ENCODE assay signal across 8 cellular contexts in the genomic region with DNA sequence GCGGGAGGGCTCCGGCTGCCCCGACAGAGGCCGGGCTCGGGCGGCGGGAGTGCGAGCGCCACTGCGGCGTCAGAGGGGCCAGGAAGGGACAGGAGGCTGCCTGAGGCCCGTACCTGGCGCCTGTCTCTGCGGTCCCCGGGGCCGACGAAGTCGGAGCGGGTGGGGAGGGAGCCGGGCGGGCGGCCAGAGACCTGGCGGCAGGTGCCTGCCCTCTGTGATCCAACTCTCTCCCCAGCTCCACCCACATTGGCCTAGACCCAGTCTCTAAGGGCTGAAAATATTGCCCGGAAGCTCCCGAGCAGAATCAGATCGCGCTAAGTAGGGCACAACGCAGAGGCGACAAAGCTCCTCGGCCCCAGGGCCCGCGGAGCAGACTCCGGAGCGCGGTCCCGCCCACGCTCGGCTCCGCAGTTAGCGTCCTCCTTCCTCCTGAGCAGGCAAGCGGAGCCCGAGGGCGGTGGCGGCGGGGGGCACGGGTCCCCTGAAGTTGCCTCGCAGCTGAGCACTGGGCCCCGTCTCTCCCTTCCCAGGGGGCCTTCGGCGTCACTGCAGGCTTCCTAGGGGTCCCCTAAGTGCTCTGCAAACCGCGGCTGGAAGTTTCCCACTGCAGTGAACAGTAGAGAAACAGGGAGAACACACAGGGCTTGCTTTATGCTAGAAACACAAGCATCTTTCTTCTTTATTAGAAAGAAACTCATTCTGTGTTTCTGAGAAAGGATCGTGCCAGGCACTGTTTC. TPM values are rescaled to one million over a fixed set of nuclear protein-coding genes. Genes with fewer than 3 reads are reported as not detected.
DNase-seq lines count a peak whose midpoint lies in the region; ATAC-seq and TF ChIP-seq lines count a peak whose summit lies in the region.

A gene (plus strand): TSS at position 307 of the 737 bp plus-strand sequence. CDS start 906 bp downstream, outside the sequence.

- H4K20me1 ChIP-seq in osteoblast (ENCODE audit: insufficient read depth, low read length), result peaks cover 3% of the 10 kb centered on the region

- H3K9me3 ChIP-seq in osteoblast (ENCODE audit: low read depth, low read length) (no peaks in the 10 kb centered on the region), testis (no peaks in the 10 kb centered on the region)

- no peaks in the 10 kb centered on the region for H3K79me2 ChIP-seq in osteoblast (ENCODE audit: insufficient read depth, low read length)

- peak within 1 kb of the TSS; percentile 85 for H3K4me2 ChIP-seq in osteoblast (ENCODE audit: insufficient read depth, low read length)

- peaks cover 10% of the 10 kb centered on the region for H3K4me1 Mint-ChIP-seq in Calu3 (ENCODE audit: low read depth, unreplicated experiment)

- TF ChIP-seq CTCF in Calu3 (IDR thresholded peaks at IDR 0.05; ENCODE audit: unreplicated experiment) (no peak), osteoblast (IDR thresholded peaks at IDR 0.05; ENCODE audit: extremely low read depth, low read depth, low read length) (no peak), testis (IDR thresholded peaks at IDR 0.05) (no peak)

- H3K27ac Mint-ChIP-seq in Calu3 (ENCODE audit: unreplicated experiment), result peak within 1 kb of the TSS; percentile 71

- H3K36me3 ChIP-seq in osteoblast (ENCODE audit: insufficient read depth, low read length), result peaks cover 12% of the 10 kb centered on the region
- H3K36me3 ChIP-seq in testis (ENCODE audit: low read depth, missing control alignments), result no peaks in the 10 kb centered on the region

- peak within 1 kb of the TSS; percentile 78 for H3K4me3 ChIP-seq in osteoblast (ENCODE audit: insufficient read depth, low read length)
- H3K4me3 ChIP-seq in testis, result peak within 1 kb of the TSS; percentile 65 to 74

- no TSS peak for BruUV-seq in Calu3 (replicated peaks; lab: Mats Ljungman, UMichigan)

- H3K27me3 ChIP-seq in osteoblast (ENCODE audit: insufficient read depth, low read length) (no peaks in the 10 kb centered on the region), testis (no peaks in the 10 kb centered on the region)

- H3K27ac ChIP-seq in osteoblast (ENCODE audit: low read depth, low read length) (peak within 1 kb of the TSS; percentile 48), testis (peak within 1 kb of the TSS; percentile 76 to 94)

- H2AFZ ChIP-seq in osteoblast (ENCODE audit: low read length), result peak within 1 kb of the TSS; percentile 89

- 0 to 1% methylated on average over 17 to 49 of the region's 53 CpGs for WGBS in testis, 2 donors

- CTCF ChIA-PET in Calu3 (lab: Charles Lee), result interaction anchor here (0.7 to 2.4 kb wide), 4 partner anchors 28 to 186 kb away, joined by 3 to 17 read pairs (median 6); a partner anchor contains a TSS

- H3K27me3 Mint-ChIP-seq in Calu3 (ENCODE audit: unreplicated experiment), result peaks cover 5% of the 10 kb centered on the region

- peak; percentile 59 for DNase-seq in Calu3
- DNase-seq in HUDEP-2 (lab: John Stamatoyannopoulos, UW; ENCODE audit: unreplicated experiment in 76 of 76), result peak in 74 of 76 experiments; percentile 25 to 91 (median 80)
- peak; percentile 34 for DNase-seq in SK-MEL-5 (ENCODE audit: low read depth, low spot score)
- peak; percentile 82 for DNase-seq in activated naive CD4-positive, alpha-beta T cell treated with anti-CD3 and anti-CD28 coated beads, Interleukin-2, amount 50 U/mL, for 16 hours
- DNase-seq in glomerular visceral epithelial cell (ENCODE audit: extremely low spot score), result peak; percentile 49
- peak; percentile 97 for DNase-seq in osteoblast (ENCODE audit: insufficient read length, low spot score, missing footprints)
- DNase-seq in testis, result peak; percentile 53

- TF ChIP-seq POLR2A in testis (IDR thresholded peaks at IDR 0.05), result no peak

- intact Hi-C loops in Calu3 (cut with micrococcal nuclease; ENCODE audit: unreplicated experiment) (no loop called here), testis (cut with DNase I; ENCODE audit: low total_unique reads) (no loop called here)

- peaks cover 7% of the 10 kb centered on the region for H3K4me1 ChIP-seq in osteoblast (ENCODE audit: insufficient read depth, low read length)
- H3K4me1 ChIP-seq in testis, result peaks cover 18% of the 10 kb centered on the region

- ATAC-seq in GM21381 (IDR thresholded peaks at IDR 0.05; ENCODE audit: unreplicated experiment), result peak; percentile 50

- in situ Hi-C loops in SK-MEL-5 (cut with HindIII; ENCODE audit: low pct_unique_long_range_greater_than_20kb, low sequenced_read_pairs), result no loop called here

- no peaks in the 10 kb centered on the region for H3K9me3 Mint-ChIP-seq in Calu3 (ENCODE audit: low read depth, unreplicated experiment)

- peaks cover 13% of the 10 kb centered on the region for H3K36me3 Mint-ChIP-seq in Calu3 (ENCODE audit: insufficient read depth, unreplicated experiment)

- peak within 1 kb of the TSS; percentile 91 for H3K4me3 Mint-ChIP-seq in Calu3 (ENCODE audit: low read depth, unreplicated experiment)

RNA-seq across cellular contexts. Expression of the gene that starts here (rescaled TPM):
- total RNA-seq in Calu3 (2022), result 56.1 and 58.5 TPM in 2 replicates
- total RNA-seq in SK-MEL-5 (2014; rRNA removed; shearing (Covaris generic)), result 4.7 and 6.8 TPM in 2 replicates
- polyA plus RNA-seq in SK-MEL-5 (2015; cell fraction: cytosol; rRNA removed), result 45.3 and 46.7 TPM in 2 replicates
- polyA plus RNA-seq in SK-MEL-5 (2015; cell fraction: nucleus; rRNA removed), result 280 and 406 TPM in 2 replicates
- total RNA-seq in osteoblast, result 15.2 and 20.0 TPM in 2 replicates
- total RNA-seq in testis, result 100 to 1,000 TPM; 128 to 151 TPM
- 101 TPM for polyA plus RNA-seq in testis (ENCODE audit: insufficient read depth, low read depth, low replicate concordance)

Comparison
In these comparisons a context has a peak if more than half of its experiments do, and no peak if none do; other contexts are left out.
1. Peak in every context shown above with its lines: DNase-seq, ATAC-seq, H3K4me3 ChIP-seq and H3K27ac ChIP-seq.
2. DNase-seq: peak in every context shown above with its lines; median percentile 97 in osteoblast; 82 in activated naive CD4-positive, alpha-beta T cell treated with anti-CD3 and anti-CD28 coated beads, Interleukin-2, amount 50 U/mL, for 16 hours; 80 in HUDEP-2; 59 in Calu3; 53 in testis; 49 in glomerular visceral epithelial cell; 34 in SK-MEL-5.